8 cellular contexts compared by ENCODE assay signal in genomic region chr2:9914384-9915065, GRCh38. TPM values are rescaled to one million over a fixed set of nuclear protein-coding genes. Genes with fewer than 3 reads are reported as not detected.
A peak's percentile ranks its signal among the peaks of the same experiment; 100 is the strongest.
DNase-seq lines count a peak whose midpoint lies in the region; ATAC-seq and TF ChIP-seq lines count a peak whose summit lies in the region.

No MANE protein-coding gene starts in this region.

- H3K27me3 ChIP-seq in mammary epithelial cell (ENCODE audit: insufficient read depth, low read length) = no peaks in the 10 kb centered on the region
- no peaks in the 10 kb centered on the region for H3K27me3 ChIP-seq in H7 (ENCODE audit: control insufficient read depth, insufficient read depth, low read length)

- peak overlapping the region; percentile 15 for H3K27ac ChIP-seq in mammary epithelial cell (ENCODE audit: insufficient read depth, low read depth, low read length)

- H4K20me1 ChIP-seq in mammary epithelial cell (ENCODE audit: insufficient read depth, low read length) = no peaks in the 10 kb centered on the region

- no peaks in the 10 kb centered on the region for H3K4me1 Mint-ChIP-seq in naive thymus-derived CD8-positive, alpha-beta T cell

- 57% methylated on average over 9 of the region's 9 CpGs for WGBS in mammary epithelial cell (ENCODE audit: low coverage, missing lambda C conversion rate)

- dilution Hi-C loops in mammary epithelial cell (cut with HindIII; ENCODE audit: low sequenced_read_pairs) = loop anchor here (5.0 kb wide), 1 partner anchor 102 kb away; no protein-coding TSS in a partner anchor

- in situ Hi-C loops in mammary epithelial cell (cut with MboI; ENCODE audit: low sequenced_read_pairs in 2 of 2) = no loop called here

- peak; percentile 79 for DNase-seq in HFF-Myc (ENCODE audit: extremely low read depth, low read depth)
- peak; percentile 56 for DNase-seq in NB4 (ENCODE audit: low read depth)
- DNase-seq in mammary epithelial cell = peak; percentile 82
- DNase-seq in stimulated activated CD4-positive, alpha-beta T cell treated with anti-CD3 and anti-CD28 coated beads, TNF-alpha, amount 100 ng/mL, for 24 hours (ENCODE audit: low read depth in 3 of 3) = peak; percentile 1 to 52 (median 6)
- DNase-seq in inferior parietal cortex (ENCODE audit: extremely low spot score) = no peak
- no peak for DNase-seq in H7
- no peak for DNase-seq in naive thymus-derived CD8-positive, alpha-beta T cell

- H3K4me1 ChIP-seq in mammary epithelial cell (ENCODE audit: insufficient read depth, low read length) = peaks cover 8% of the 10 kb centered on the region

- no peak for TF ChIP-seq POLR2A in NB4 (IDR thresholded peaks at IDR 0.05; ENCODE audit: extremely low read depth, insufficient read length)

- H3K9me3 Mint-ChIP-seq in naive thymus-derived CD8-positive, alpha-beta T cell = no peaks in the 10 kb centered on the region

- CTCF ChIA-PET in mammary epithelial cell (lab: Charles Lee; ENCODE audit: low non-redundant PET) = interaction anchor here (0.6 to 1.0 kb wide), 3 partner anchors 68 to 96 kb away, joined by 3 to 7 read pairs (median 4); no protein-coding TSS in a partner anchor

- H3K4me3 Mint-ChIP-seq in naive thymus-derived CD8-positive, alpha-beta T cell = no peak overlapping the region

- peak; percentile 98 for ATAC-seq in GM18520 (IDR thresholded peaks at IDR 0.05; ENCODE audit: unreplicated experiment)
- no peak for ATAC-seq in naive thymus-derived CD8-positive, alpha-beta T cell

- no TSS peak for BruUV-seq in mammary epithelial cell (replicated peaks; lab: Mats Ljungman, UMichigan)

- peaks cover 4 to 71% (median 34%) of the 10 kb centered on the region in 3 donors for H3K36me3 Mint-ChIP-seq in naive thymus-derived CD8-positive, alpha-beta T cell

- H3K9me3 ChIP-seq in mammary epithelial cell (replicated peaks; ENCODE audit: insufficient read depth, low read length) = no peaks in the 10 kb centered on the region

- no peaks in the 10 kb centered on the region for H3K79me2 ChIP-seq in mammary epithelial cell (ENCODE audit: insufficient read depth, low read length)

- H3K27me3 Mint-ChIP-seq in naive thymus-derived CD8-positive, alpha-beta T cell = no peaks in the 10 kb centered on the region

- H3K9ac ChIP-seq in mammary epithelial cell (ENCODE audit: insufficient read depth, low read length) = no peak overlapping the region

- H3K36me3 ChIP-seq in mammary epithelial cell (ENCODE audit: insufficient read depth, low read length) (peaks cover 6% of the 10 kb centered on the region), H7 (replicated peaks; ENCODE audit: control insufficient read depth, insufficient read depth, low read length) (peaks cover 3% of the 10 kb centered on the region)

- H2AFZ ChIP-seq in mammary epithelial cell (ENCODE audit: low read depth, low read length) = no peak overlapping the region

- intact Hi-C loops in mammary epithelial cell (cut with micrococcal nuclease) = loop anchor here (1.0 kb wide), 4 partner anchors 19 to 115 kb away; partner anchors contain the start of gene TAF1B

- H3K4me3 ChIP-seq in HFF-Myc (replicated peaks; ENCODE audit: low read depth, low read length) = no peak overlapping the region
- H3K4me3 ChIP-seq in NB4 (ENCODE audit: low read depth, low read length) = no peak overlapping the region
- no peak overlapping the region for H3K4me3 ChIP-seq in mammary epithelial cell (replicated peaks in 1 of 3; ENCODE audit: insufficient read depth in 1 of 3, low read depth in 2 of 3, low read length in 3 of 3)
- no peak overlapping the region for H3K4me3 ChIP-seq in H7 (ENCODE audit: insufficient read depth, low read depth, low read length)

- no peak for TF ChIP-seq CTCF in HFF-Myc (IDR thresholded peaks at IDR 0.05; ENCODE audit: low read depth, low read length, missing control alignments)
- TF ChIP-seq CTCF in NB4 (IDR thresholded peaks at IDR 0.05; ENCODE audit: low read depth, low read length) = no peak
- peak; percentile 27 to 71 for TF ChIP-seq CTCF in mammary epithelial cell (conservative IDR thresholded peaks at IDR 0.05 in 1 of 2, IDR thresholded peaks at IDR 0.05 in 1 of 2; ENCODE audit: extremely low read depth in 1 of 2, insufficient read depth in 1 of 2, low read depth in 1 of 2, low read length in 2 of 2)

- H3K27ac Mint-ChIP-seq in naive thymus-derived CD8-positive, alpha-beta T cell = no peak overlapping the region

- H3K4me2 ChIP-seq in mammary epithelial cell (ENCODE audit: insufficient read depth, low read depth, low read length) = no peak overlapping the region

- POLR2A ChIA-PET in naive thymus-derived CD8-positive, alpha-beta T cell (lab: Charles Lee) = no interaction called here

RNA-seq across cellular contexts. Expression of gene GRHL1, which starts 37.0 kb away (rescaled TPM):
- total RNA-seq in mammary epithelial cell = 1 to 10 TPM; 2.2 to 6.0 TPM
- polyA plus RNA-seq in mammary epithelial cell = 1.8 TPM
- 1.4 TPM for polyA minus RNA-seq in mammary epithelial cell
- 0.30 and 1.2 TPM in 2 replicates for total RNA-seq in H7 (2014; rRNA removed; shearing (Covaris generic))
- total RNA-seq in naive thymus-derived CD8-positive, alpha-beta T cell = under 1 TPM in 1 of 2 experiments, not detected in 1; 0.47 TPM
- under 1 TPM in 1 of 3 donors, not detected in 2; 0.05 TPM for polyA plus RNA-seq in naive thymus-derived CD8-positive, alpha-beta T cell

Comparison
In these comparisons a context has a peak if more than half of its experiments do, and no peak if none do; other contexts are left out.
1. DNase-seq: peak in HFF-Myc (single experiment), NB4 (single experiment), mammary epithelial cell (single experiment) and stimulated activated CD4-positive, alpha-beta T cell treated with anti-CD3 and anti-CD28 coated beads, TNF-alpha, amount 100 ng/mL, for 24 hours (3 of 3); none in inferior parietal cortex (single experiment), H7 (single experiment) and naive thymus-derived CD8-positive, alpha-beta T cell (0 of 10).
2. CTCF ChIP-seq: peak in mammary epithelial cell (2 of 2); none in HFF-Myc (single experiment) and NB4 (single experiment).